1 cellular context compared by ENCODE assay signal in the genomic region with DNA sequence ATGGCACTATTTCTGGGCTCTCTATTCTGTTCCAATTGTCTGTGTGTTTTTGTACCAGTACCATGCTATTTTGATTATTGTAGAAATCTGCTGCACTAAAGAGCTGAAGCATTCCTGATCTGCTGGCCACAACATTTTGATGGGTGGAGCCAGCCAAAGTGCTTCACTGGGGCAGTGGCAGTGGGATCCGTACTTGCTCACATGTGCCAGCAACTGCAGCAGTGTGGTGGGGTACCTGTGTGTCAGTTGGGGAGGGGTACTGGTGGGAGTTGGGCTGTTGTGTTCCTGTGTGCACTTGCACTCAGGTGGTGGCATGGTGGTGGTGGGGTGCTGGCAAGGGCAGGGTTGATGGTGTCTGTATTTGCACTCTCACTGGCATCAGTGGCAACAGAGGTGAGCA.
TF ChIP-seq lines count a peak whose summit lies in the region.

No MANE protein-coding gene starts in this region.

TF ChIP-seq in H1, 55 proteins besides CTCF, POLR2A, EP300 and RAD21 (continued from another document):
- TF ChIP-seq, protein P1, sequence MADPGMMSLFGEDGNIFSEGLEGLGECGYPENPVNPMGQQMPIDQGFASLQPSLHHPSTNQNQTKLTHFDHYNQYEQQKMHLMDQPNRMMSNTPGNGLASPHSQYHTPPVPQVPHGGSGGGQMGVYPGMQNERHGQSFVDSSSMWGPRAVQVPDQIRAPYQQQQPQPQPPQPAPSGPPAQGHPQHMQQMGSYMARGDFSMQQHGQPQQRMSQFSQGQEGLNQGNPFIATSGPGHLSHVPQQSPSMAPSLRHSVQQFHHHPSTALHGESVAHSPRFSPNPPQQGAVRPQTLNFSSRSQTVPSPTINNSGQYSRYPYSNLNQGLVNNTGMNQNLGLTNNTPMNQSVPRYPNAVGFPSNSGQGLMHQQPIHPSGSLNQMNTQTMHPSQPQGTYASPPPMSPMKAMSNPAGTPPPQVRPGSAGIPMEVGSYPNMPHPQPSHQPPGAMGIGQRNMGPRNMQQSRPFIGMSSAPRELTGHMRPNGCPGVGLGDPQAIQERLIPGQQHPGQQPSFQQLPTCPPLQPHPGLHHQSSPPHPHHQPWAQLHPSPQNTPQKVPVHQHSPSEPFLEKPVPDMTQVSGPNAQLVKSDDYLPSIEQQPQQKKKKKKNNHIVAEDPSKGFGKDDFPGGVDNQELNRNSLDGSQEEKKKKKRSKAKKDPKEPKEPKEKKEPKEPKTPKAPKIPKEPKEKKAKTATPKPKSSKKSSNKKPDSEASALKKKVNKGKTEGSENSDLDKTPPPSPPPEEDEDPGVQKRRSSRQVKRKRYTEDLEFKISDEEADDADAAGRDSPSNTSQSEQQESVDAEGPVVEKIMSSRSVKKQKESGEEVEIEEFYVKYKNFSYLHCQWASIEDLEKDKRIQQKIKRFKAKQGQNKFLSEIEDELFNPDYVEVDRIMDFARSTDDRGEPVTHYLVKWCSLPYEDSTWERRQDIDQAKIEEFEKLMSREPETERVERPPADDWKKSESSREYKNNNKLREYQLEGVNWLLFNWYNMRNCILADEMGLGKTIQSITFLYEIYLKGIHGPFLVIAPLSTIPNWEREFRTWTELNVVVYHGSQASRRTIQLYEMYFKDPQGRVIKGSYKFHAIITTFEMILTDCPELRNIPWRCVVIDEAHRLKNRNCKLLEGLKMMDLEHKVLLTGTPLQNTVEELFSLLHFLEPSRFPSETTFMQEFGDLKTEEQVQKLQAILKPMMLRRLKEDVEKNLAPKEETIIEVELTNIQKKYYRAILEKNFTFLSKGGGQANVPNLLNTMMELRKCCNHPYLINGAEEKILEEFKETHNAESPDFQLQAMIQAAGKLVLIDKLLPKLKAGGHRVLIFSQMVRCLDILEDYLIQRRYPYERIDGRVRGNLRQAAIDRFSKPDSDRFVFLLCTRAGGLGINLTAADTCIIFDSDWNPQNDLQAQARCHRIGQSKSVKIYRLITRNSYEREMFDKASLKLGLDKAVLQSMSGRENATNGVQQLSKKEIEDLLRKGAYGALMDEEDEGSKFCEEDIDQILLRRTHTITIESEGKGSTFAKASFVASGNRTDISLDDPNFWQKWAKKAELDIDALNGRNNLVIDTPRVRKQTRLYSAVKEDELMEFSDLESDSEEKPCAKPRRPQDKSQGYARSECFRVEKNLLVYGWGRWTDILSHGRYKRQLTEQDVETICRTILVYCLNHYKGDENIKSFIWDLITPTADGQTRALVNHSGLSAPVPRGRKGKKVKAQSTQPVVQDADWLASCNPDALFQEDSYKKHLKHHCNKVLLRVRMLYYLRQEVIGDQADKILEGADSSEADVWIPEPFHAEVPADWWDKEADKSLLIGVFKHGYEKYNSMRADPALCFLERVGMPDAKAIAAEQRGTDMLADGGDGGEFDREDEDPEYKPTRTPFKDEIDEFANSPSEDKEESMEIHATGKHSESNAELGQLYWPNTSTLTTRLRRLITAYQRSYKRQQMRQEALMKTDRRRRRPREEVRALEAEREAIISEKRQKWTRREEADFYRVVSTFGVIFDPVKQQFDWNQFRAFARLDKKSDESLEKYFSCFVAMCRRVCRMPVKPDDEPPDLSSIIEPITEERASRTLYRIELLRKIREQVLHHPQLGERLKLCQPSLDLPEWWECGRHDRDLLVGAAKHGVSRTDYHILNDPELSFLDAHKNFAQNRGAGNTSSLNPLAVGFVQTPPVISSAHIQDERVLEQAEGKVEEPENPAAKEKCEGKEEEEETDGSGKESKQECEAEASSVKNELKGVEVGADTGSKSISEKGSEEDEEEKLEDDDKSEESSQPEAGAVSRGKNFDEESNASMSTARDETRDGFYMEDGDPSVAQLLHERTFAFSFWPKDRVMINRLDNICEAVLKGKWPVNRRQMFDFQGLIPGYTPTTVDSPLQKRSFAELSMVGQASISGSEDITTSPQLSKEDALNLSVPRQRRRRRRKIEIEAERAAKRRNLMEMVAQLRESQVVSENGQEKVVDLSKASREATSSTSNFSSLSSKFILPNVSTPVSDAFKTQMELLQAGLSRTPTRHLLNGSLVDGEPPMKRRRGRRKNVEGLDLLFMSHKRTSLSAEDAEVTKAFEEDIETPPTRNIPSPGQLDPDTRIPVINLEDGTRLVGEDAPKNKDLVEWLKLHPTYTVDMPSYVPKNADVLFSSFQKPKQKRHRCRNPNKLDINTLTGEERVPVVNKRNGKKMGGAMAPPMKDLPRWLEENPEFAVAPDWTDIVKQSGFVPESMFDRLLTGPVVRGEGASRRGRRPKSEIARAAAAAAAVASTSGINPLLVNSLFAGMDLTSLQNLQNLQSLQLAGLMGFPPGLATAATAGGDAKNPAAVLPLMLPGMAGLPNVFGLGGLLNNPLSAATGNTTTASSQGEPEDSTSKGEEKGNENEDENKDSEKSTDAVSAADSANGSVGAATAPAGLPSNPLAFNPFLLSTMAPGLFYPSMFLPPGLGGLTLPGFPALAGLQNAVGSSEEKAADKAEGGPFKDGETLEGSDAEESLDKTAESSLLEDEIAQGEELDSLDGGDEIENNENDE (IDR thresholded peaks at IDR 0.05; ENCODE audit: insufficient replicate concordance, low read length), result no peak
- TF ChIP-seq CREB1 (IDR thresholded peaks at IDR 0.05) (no peak), NRF1 (IDR thresholded peaks at IDR 0.05; ENCODE audit: low read depth, low read length) (no peak), CBX5 (IDR thresholded peaks at IDR 0.05; ENCODE audit: low read depth, low read length) (no peak), GTF2F1 (IDR thresholded peaks at IDR 0.05; ENCODE audit: borderline replicate concordance, low read depth, low read length) (no peak), GABPA (IDR thresholded peaks at IDR 0.05; ENCODE audit: borderline replicate concordance, insufficient read depth, low read length) (no peak), KDM4A (IDR thresholded peaks at IDR 0.05; ENCODE audit: low read depth, low read length, severe bottlenecking) (no peak), EZH2 (IDR thresholded peaks at IDR 0.05; ENCODE audit: low read depth, low read length, severe bottlenecking) (no peak), SIX5 (IDR thresholded peaks at IDR 0.05; ENCODE audit: low read depth, low read length) (no peak)
- TF ChIP-seq, protein P2, sequence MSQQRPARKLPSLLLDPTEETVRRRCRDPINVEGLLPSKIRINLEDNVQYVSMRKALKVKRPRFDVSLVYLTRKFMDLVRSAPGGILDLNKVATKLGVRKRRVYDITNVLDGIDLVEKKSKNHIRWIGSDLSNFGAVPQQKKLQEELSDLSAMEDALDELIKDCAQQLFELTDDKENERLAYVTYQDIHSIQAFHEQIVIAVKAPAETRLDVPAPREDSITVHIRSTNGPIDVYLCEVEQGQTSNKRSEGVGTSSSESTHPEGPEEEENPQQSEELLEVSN (IDR thresholded peaks at IDR 0.05), result no peak
TF ChIP-seq in H1: peak in this region for 0.
